ENCODE assay signal across 18 cellular contexts in the genomic region with DNA sequence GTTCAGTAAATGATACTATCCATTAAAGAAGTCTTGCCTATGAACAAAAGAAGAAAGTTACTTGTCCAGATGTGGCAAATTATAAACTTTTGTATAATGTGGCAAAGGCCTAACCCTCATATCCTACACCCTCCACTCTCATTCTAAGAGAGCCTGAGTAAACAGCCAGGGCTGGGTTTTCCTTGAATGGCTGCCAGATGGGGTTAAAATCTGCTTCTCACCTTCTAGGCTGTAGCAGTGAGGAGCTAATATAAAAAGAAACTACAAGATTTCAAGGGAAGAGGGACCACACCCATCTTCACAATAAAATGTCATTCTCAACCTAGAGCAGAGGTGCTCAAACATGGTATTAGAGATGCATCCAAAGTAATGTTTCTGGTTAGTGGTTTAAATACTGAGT. TPM values are rescaled to one million over a fixed set of nuclear protein-coding genes. Genes with fewer than 3 reads are reported as not detected.
DNase-seq lines count a peak whose midpoint lies in the region; ATAC-seq and TF ChIP-seq lines count a peak whose summit lies in the region.
"Had no signal": no experiment of that assay in that cellular context is flagged by ENCODE, and none has a peak within 500 bp of the region (broad histone marks: within the 10 kb centered on the region; RNA-seq: fewer than 3 reads in every experiment).

No MANE protein-coding gene starts in this region.

- H3K36me3 ChIP-seq in HEK293 (ENCODE audit: control insufficient read depth in 2 of 2, insufficient read depth in 1 of 2, low read length in 2 of 2): peaks cover 4 to 30% of the 10 kb centered on the region in 2 experiments
- peaks cover 0 to 39% of the 10 kb centered on the region in 2 donors for H3K36me3 ChIP-seq in left lung

- TF ChIP-seq CTCF in HEK293 (tag by site-specific recombination; IDR thresholded peaks at IDR 0.05): no peak
- no peak for TF ChIP-seq CTCF in left lung (IDR thresholded peaks at IDR 0.05)

- POLR2A ChIA-PET in HEK293 (lab: Yijun Ruan, JAX): interaction anchor here (1.1 to 1.9 kb wide), 2 partner anchors 19 to 75 kb away, joined by 3 to 7 read pairs; no protein-coding TSS in a partner anchor

- H3K4me3 ChIP-seq in HEK293 (ENCODE audit: low read depth, low read length): no peak overlapping the region
- H3K4me3 ChIP-seq in left lung: no peak overlapping the region
- H3K4me3 ChIP-seq: BLaER1 treated with 17β-estradiol and CSF1 and Interleukin-3, amounts not matched to agents 10 nM and 100 nM; GM23248; HAP-1 had no signal

- H3K27me3 ChIP-seq in left lung: no peaks in the 10 kb centered on the region
- H3K27me3 ChIP-seq: BLaER1 treated with 17β-estradiol and CSF1 and Interleukin-3, amounts not matched to agents 10 nM and 100 nM had no signal

- intact Hi-C loops in left lung (cut with DNase I): no loop called here

- H3K27me3 Mint-ChIP-seq in activated T-helper 17 cell treated with anti-CD3 and anti-CD28 coated beads, Interleukin-2, amount 50 U/mL, for 72 hours: no peaks in the 10 kb centered on the region
- H3K27me3 Mint-ChIP-seq in central memory CD8-positive, alpha-beta T cell: no peaks in the 10 kb centered on the region
- H3K27me3 Mint-ChIP-seq: B cell had no signal

- peak overlapping the region; percentile 0 for H3K27ac Mint-ChIP-seq in activated T-helper 17 cell treated with anti-CD3 and anti-CD28 coated beads, Interleukin-2, amount 50 U/mL, for 72 hours
- H3K27ac Mint-ChIP-seq in central memory CD8-positive, alpha-beta T cell (ENCODE audit: low read depth): peak overlapping the region; percentile 29
- H3K27ac Mint-ChIP-seq: B cell; CD8-positive, alpha-beta T cell; HFFc6 had no signal

- no peak for DNase-seq in central memory CD8-positive, alpha-beta T cell (ENCODE audit: low spot score in 2 of 2)
- DNase-seq in left lung: no peak
- DNase-seq in Kasumi-1 (lab: John Stamatoyannopoulos, UW): no peak
- no peak for DNase-seq in HCEC 1CT
- DNase-seq: Calu3; CD8-positive, alpha-beta T cell; DMS79 treated with DMSO at 0.1 percent for 48 hours; GF-D8; GM23248; HFFc6; IMR-90 had no signal

- no peaks in the 10 kb centered on the region for H3K4me1 ChIP-seq in HEK293 (ENCODE audit: control insufficient read depth, insufficient read depth, low read length)
- H3K4me1 ChIP-seq in left lung: no peaks in the 10 kb centered on the region
- H3K4me1 ChIP-seq: HAP-1 had no signal

- no peaks in the 10 kb centered on the region for H3K9me3 Mint-ChIP-seq in activated T-helper 17 cell treated with anti-CD3 and anti-CD28 coated beads, Interleukin-2, amount 50 U/mL, for 72 hours
- H3K9me3 Mint-ChIP-seq in central memory CD8-positive, alpha-beta T cell: no peaks in the 10 kb centered on the region
- H3K9me3 Mint-ChIP-seq: CD8-positive, alpha-beta T cell; HFFc6 had no signal

- no peak overlapping the region for H3K4me3 Mint-ChIP-seq in activated T-helper 17 cell treated with anti-CD3 and anti-CD28 coated beads, Interleukin-2, amount 50 U/mL, for 72 hours
- H3K4me3 Mint-ChIP-seq in central memory CD8-positive, alpha-beta T cell: no peak overlapping the region
- H3K4me3 Mint-ChIP-seq: B cell; CD8-positive, alpha-beta T cell; HFFc6 had no signal

- peaks cover 53% of the 10 kb centered on the region for H3K36me3 Mint-ChIP-seq in activated T-helper 17 cell treated with anti-CD3 and anti-CD28 coated beads, Interleukin-2, amount 50 U/mL, for 72 hours (ENCODE audit: low read depth)
- peaks cover 16% of the 10 kb centered on the region for H3K36me3 Mint-ChIP-seq in central memory CD8-positive, alpha-beta T cell (ENCODE audit: insufficient read depth)

- ATAC-seq in activated T-helper 17 cell treated with anti-CD3 and anti-CD28 coated beads, Interleukin-2, amount 50 U/mL, for 72 hours (replicated peaks): no peak
- ATAC-seq in central memory CD8-positive, alpha-beta T cell (replicated peaks; ENCODE audit: extremely low read depth, poor library complexity, severe bottlenecking): no peak
- ATAC-seq in left lung: peak; percentile 82
- ATAC-seq in GM21717 (IDR thresholded peaks at IDR 0.05; ENCODE audit: unreplicated experiment): no peak
- ATAC-seq: CD8-positive, alpha-beta T cell had no signal

- CTCF ChIA-PET in HEK293 (lab: Yijun Ruan, JAX): no interaction called here

- no peaks in the 10 kb centered on the region for H3K4me1 Mint-ChIP-seq in activated T-helper 17 cell treated with anti-CD3 and anti-CD28 coated beads, Interleukin-2, amount 50 U/mL, for 72 hours
- peaks cover 22% of the 10 kb centered on the region for H3K4me1 Mint-ChIP-seq in central memory CD8-positive, alpha-beta T cell

- H3K9me3 ChIP-seq in HEK293 (ENCODE audit: control insufficient read depth, insufficient read depth, low read depth, low read length): no peaks in the 10 kb centered on the region
- no peaks in the 10 kb centered on the region for H3K9me3 ChIP-seq in left lung
- H3K9me3 ChIP-seq: BLaER1 treated with 17β-estradiol and CSF1 and Interleukin-3, amounts not matched to agents 10 nM and 100 nM; HAP-1 had no signal

- H3K27ac ChIP-seq in HEK293 (ENCODE audit: extremely low read depth, low read depth, low read length): no peak overlapping the region
- H3K27ac ChIP-seq in left lung: no peak overlapping the region
- H3K27ac ChIP-seq: BLaER1 treated with 17β-estradiol and CSF1 and Interleukin-3, amounts not matched to agents 10 nM and 100 nM; GM23248; HL-60 had no signal

TF ChIP-seq in HEK293, 187 proteins besides CTCF, POLR2A, EP300 and RAD21:
- TF ChIP-seq, protein P1, sequence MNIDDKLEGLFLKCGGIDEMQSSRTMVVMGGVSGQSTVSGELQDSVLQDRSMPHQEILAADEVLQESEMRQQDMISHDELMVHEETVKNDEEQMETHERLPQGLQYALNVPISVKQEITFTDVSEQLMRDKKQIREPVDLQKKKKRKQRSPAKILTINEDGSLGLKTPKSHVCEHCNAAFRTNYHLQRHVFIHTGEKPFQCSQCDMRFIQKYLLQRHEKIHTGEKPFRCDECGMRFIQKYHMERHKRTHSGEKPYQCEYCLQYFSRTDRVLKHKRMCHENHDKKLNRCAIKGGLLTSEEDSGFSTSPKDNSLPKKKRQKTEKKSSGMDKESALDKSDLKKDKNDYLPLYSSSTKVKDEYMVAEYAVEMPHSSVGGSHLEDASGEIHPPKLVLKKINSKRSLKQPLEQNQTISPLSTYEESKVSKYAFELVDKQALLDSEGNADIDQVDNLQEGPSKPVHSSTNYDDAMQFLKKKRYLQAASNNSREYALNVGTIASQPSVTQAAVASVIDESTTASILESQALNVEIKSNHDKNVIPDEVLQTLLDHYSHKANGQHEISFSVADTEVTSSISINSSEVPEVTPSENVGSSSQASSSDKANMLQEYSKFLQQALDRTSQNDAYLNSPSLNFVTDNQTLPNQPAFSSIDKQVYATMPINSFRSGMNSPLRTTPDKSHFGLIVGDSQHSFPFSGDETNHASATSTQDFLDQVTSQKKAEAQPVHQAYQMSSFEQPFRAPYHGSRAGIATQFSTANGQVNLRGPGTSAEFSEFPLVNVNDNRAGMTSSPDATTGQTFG (tag by site-specific recombination; IDR thresholded peaks at IDR 0.05; ENCODE audit: borderline replicate concordance): no peak
- peak; percentile 26; the same call in 1 of the 2 replicates for TF ChIP-seq KLF1 (tag by site-specific recombination; IDR thresholded peaks at IDR 0.05)

RNA-seq across cellular contexts. Expression of a gene that starts 8.9 kb away (rescaled TPM):
- 10 to 100 TPM in 1 of 2 donors, 1 to 10 TPM in 1; 9.2 to 15.6 TPM for total RNA-seq in activated T-helper 17 cell treated with anti-CD3 and anti-CD28 coated beads, Interleukin-2, amount 50 U/mL, for 72 hours
- 10 to 100 TPM; 11.0 to 15.5 TPM for total RNA-seq in left lung

RNA-seq across cellular contexts. Expression of a gene that starts 47.0 kb away (rescaled TPM):
- 10 to 100 TPM; 31.6 to 34.1 TPM for total RNA-seq in activated T-helper 17 cell treated with anti-CD3 and anti-CD28 coated beads, Interleukin-2, amount 50 U/mL, for 72 hours
- total RNA-seq in left lung: 10 to 100 TPM; 26.6 to 29.7 TPM
